ENCODE assay signal across 9 cellular contexts in genomic region chr11:128210148-128210940, GRCh38.
DNase-seq lines count a peak whose midpoint lies in the region; ATAC-seq and TF ChIP-seq lines count a peak whose summit lies in the region.
"Had no signal": no experiment of that assay in that cellular context is flagged by ENCODE, and none has a peak within 500 bp of the region (broad histone marks: within the 10 kb centered on the region; RNA-seq: fewer than 3 reads in every experiment).

No MANE protein-coding gene starts in this region.

- H3K27ac ChIP-seq in esophagus muscularis mucosa (replicated peaks in 1 of 4) = peak overlapping the region; percentile 5 to 49 (median 44)
- peak overlapping the region; percentile 87 for H3K27ac ChIP-seq in osteoblast (ENCODE audit: low read depth, low read length)
- no peak overlapping the region for H3K27ac ChIP-seq in Karpas-422 (ENCODE audit: low read length)

- no peaks in the 10 kb centered on the region for H3K9me2 ChIP-seq in Karpas-422 (replicated peaks; ENCODE audit: insufficient read depth, low read length)

- H3K4me1 ChIP-seq in esophagus muscularis mucosa (peaks cover 29 to 42% (median 35%) of the 10 kb centered on the region in 4 donors), osteoblast (ENCODE audit: insufficient read depth, low read length) (peaks cover 45% of the 10 kb centered on the region), Karpas-422 (ENCODE audit: low read length) (no peaks in the 10 kb centered on the region)

- H3K4me3 ChIP-seq in esophagus muscularis mucosa = no peak overlapping the region
- no peak overlapping the region for H3K4me3 ChIP-seq in osteoblast (ENCODE audit: insufficient read depth, low read length)
- H3K4me3 ChIP-seq in Karpas-422 (ENCODE audit: low read length) = no peak overlapping the region

- H2AFZ ChIP-seq in osteoblast (ENCODE audit: low read length) (no peak overlapping the region), Karpas-422 (ENCODE audit: low read length) (no peak overlapping the region)

- H3K9me3 ChIP-seq in esophagus muscularis mucosa (no peaks in the 10 kb centered on the region), osteoblast (ENCODE audit: low read depth, low read length) (no peaks in the 10 kb centered on the region), Karpas-422 (ENCODE audit: low read length) (no peaks in the 10 kb centered on the region)

- TF ChIP-seq EP300 in esophagus muscularis mucosa (IDR thresholded peaks at IDR 0.05) = no peak

- TF ChIP-seq CTCF in esophagus muscularis mucosa (IDR thresholded peaks at IDR 0.05) (no peak), osteoblast (IDR thresholded peaks at IDR 0.05; ENCODE audit: extremely low read depth, low read depth, low read length) (no peak)

- no peak overlapping the region for H3K9ac ChIP-seq in Karpas-422 (ENCODE audit: low read length)

- no peaks in the 10 kb centered on the region for H3K79me2 ChIP-seq in osteoblast (ENCODE audit: insufficient read depth, low read length)
- no peaks in the 10 kb centered on the region for H3K79me2 ChIP-seq in Karpas-422 (ENCODE audit: low read length)

- H3K4me2 ChIP-seq in osteoblast (ENCODE audit: insufficient read depth, low read length) = peak overlapping the region; percentile 51
- no peak overlapping the region for H3K4me2 ChIP-seq in Karpas-422 (ENCODE audit: low read depth, low read length, poor library complexity, severe bottlenecking)

- DNase-seq in EH (ENCODE audit: low read depth) (peak; percentile 94), NCI-H510A (lab: John Stamatoyannopoulos, UW) (peak; percentile 7), esophagus muscularis mucosa (ENCODE audit: extremely low spot score) (no peak), osteoblast (ENCODE audit: insufficient read length, low spot score, missing footprints) (peak; percentile 84), NCI-H2171 treated with DMSO at 0.1 percent for 48 hours (lab: John Stamatoyannopoulos, UW) (no peak), Karpas-422 (no peak)
- DNase-seq: NCI-H187 treated with DMSO at 0.1 percent for 48 hours had no signal

- no peak for TF ChIP-seq POLR2A in esophagus muscularis mucosa (IDR thresholded peaks at IDR 0.05; ENCODE audit: low read depth)

- H4K20me1 ChIP-seq in osteoblast (ENCODE audit: insufficient read depth, low read length) = no peaks in the 10 kb centered on the region
- no peaks in the 10 kb centered on the region for H4K20me1 ChIP-seq in Karpas-422 (ENCODE audit: insufficient read depth, low read depth, low read length)

- ATAC-seq in GM21619 (IDR thresholded peaks at IDR 0.05; ENCODE audit: unreplicated experiment) = no peak
- ATAC-seq in HG02759 (IDR thresholded peaks at IDR 0.05; ENCODE audit: unreplicated experiment) = no peak

- WGBS in esophagus muscularis mucosa = 30% methylated on average over 3 of the region's 3 CpGs

- H3K27me3 ChIP-seq in esophagus muscularis mucosa = no peaks in the 10 kb centered on the region
- H3K27me3 ChIP-seq in osteoblast (ENCODE audit: insufficient read depth, low read length) = no peaks in the 10 kb centered on the region
- H3K27me3 ChIP-seq in Karpas-422 (ENCODE audit: low read length) = no peaks in the 10 kb centered on the region

- intact Hi-C loops in esophagus muscularis mucosa (cut with DNase I) = no loop called here

- H3K36me3 ChIP-seq in esophagus muscularis mucosa = no peaks in the 10 kb centered on the region
- no peaks in the 10 kb centered on the region for H3K36me3 ChIP-seq in osteoblast (ENCODE audit: insufficient read depth, low read length)
- H3K36me3 ChIP-seq in Karpas-422 (ENCODE audit: insufficient read depth, low read length) = no peaks in the 10 kb centered on the region

Comparison
In these comparisons a context has a peak if more than half of its experiments do, and no peak if none do; other contexts are left out.
1. DNase-seq: peak in EH (single experiment), NCI-H510A (single experiment) and osteoblast (single experiment); none in esophagus muscularis mucosa (single experiment), NCI-H2171 treated with DMSO at 0.1 percent for 48 hours (single experiment) and Karpas-422 (single experiment).